ENCODE assay signal across 9 cellular contexts in genomic region chr1:64898107-64898861, GRCh38.
DNase-seq lines count a peak whose midpoint lies in the region; ATAC-seq and TF ChIP-seq lines count a peak whose summit lies in the region.
"Had no signal": no experiment of that assay in that cellular context is flagged by ENCODE, and none has a peak within 500 bp of the region (broad histone marks: within the 10 kb centered on the region; RNA-seq: fewer than 3 reads in every experiment).

No MANE protein-coding gene starts in this region.

- no peaks in the 10 kb centered on the region for H3K27me3 ChIP-seq in muscle layer of duodenum (ENCODE audit: low read depth, low read length)
- no peaks in the 10 kb centered on the region for H3K27me3 ChIP-seq in upper lobe of left lung

- DNase-seq in NOMO-1 treated with DMSO at 0.1 percent for 48 hours (lab: John Stamatoyannopoulos, UW; ENCODE audit: unreplicated experiment) (peak; percentile 9), NOMO-1 treated with dmso at 0.1 percent for 144 hours (lab: John Stamatoyannopoulos, UW; ENCODE audit: unreplicated experiment) (no peak), HuH-7 (ENCODE audit: low spot score) (peak; percentile 51), T-helper 9 cell (peak; percentile 19), epithelial cell of proximal tubule (ENCODE audit: low read depth) (peak; percentile 100), upper lobe of left lung (peak in 1 of 2 donors; percentile 94)
- DNase-seq: DND-41 had no signal

- TF ChIP-seq EP300 in upper lobe of left lung (IDR thresholded peaks at IDR 0.05), result peak in 2 of 4 donors; percentile 79 to 89

- H3K36me3 ChIP-seq in muscle layer of duodenum (ENCODE audit: control insufficient read depth in 1 of 2, insufficient read depth in 2 of 2, low read length in 2 of 2) (no peaks in the 10 kb centered on the region), upper lobe of left lung (no peaks in the 10 kb centered on the region)

- peak; percentile 65 for ATAC-seq in GM21786 (IDR thresholded peaks at IDR 0.05; ENCODE audit: unreplicated experiment)
- ATAC-seq in upper lobe of left lung (ENCODE audit: low FRiP score in 2 of 2), result peak; percentile 91 to 96

- TF ChIP-seq POLR2A in upper lobe of left lung (IDR thresholded peaks at IDR 0.05), result peak in 1 of 4 donors; percentile 16

- peaks cover 9 to 12% of the 10 kb centered on the region in 2 donors for H3K4me1 ChIP-seq in muscle layer of duodenum (ENCODE audit: control insufficient read depth in 1 of 2, insufficient read depth in 2 of 2, low read length in 2 of 2)
- peaks cover 41 to 70% (median 50%) of the 10 kb centered on the region in 4 donors for H3K4me1 ChIP-seq in upper lobe of left lung

- H3K27ac ChIP-seq in muscle layer of duodenum (ENCODE audit: low read length) (peak overlapping the region; percentile 91), upper lobe of left lung (peak overlapping the region; percentile 74 to 84 (median 78))

- no peak overlapping the region for H3K4me3 ChIP-seq in epithelial cell of proximal tubule (ENCODE audit: low read depth, low read length)
- no peak overlapping the region for H3K4me3 ChIP-seq in muscle layer of duodenum (ENCODE audit: low read depth in 1 of 2, low read length in 2 of 2)
- H3K4me3 ChIP-seq in upper lobe of left lung, result no peak overlapping the region

- TF ChIP-seq CTCF in epithelial cell of proximal tubule (conservative IDR thresholded peaks at IDR 0.05; ENCODE audit: low read depth, low read length), result no peak
- TF ChIP-seq CTCF in upper lobe of left lung (IDR thresholded peaks at IDR 0.05), result no peak

- H3K9me3 ChIP-seq in muscle layer of duodenum (ENCODE audit: control insufficient read depth in 1 of 2, low read length in 2 of 2), result no peaks in the 10 kb centered on the region
- H3K9me3 ChIP-seq in upper lobe of left lung, result no peaks in the 10 kb centered on the region

- WGBS in upper lobe of left lung, 2 donors, result 10 to 12% methylated on average over 4 of the region's 4 CpGs
